ENCODE assay signal across 8 cellular contexts in the genomic region with DNA sequence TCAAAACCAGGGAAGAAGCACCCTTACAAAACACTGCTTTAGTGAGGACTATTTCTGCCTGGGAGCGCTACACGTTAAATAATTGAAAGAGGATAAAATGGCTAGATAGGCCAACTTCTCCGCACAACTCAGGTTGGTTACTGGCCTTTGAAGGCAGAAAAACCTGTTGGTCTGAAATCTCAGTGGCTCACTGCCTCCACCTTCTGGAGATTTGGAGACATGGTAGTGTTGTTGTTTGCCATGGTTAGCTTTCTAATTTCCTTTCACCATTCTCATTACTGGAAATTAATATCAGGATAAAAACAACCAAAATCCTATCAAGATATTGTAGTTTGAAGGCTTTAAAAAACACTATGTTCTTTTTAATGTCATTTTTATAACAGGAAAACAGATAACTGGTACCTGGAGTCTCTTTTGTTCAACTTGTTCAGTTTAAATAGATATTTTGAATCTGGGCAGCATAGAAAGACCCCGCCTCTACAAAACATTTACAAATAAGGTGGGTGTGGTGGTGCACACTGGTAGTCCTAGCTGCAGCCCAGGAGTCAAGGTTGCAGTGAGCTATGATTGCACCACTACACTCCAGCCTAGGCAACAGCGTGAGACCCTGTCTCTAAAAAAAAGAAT.
DNase-seq lines count a peak whose midpoint lies in the region; ATAC-seq lines count a peak whose summit lies in the region.

No MANE protein-coding gene starts in this region.

- peaks cover 4% of the 10 kb centered on the region for H3K27me3 Mint-ChIP-seq in memory B cell

- peak; percentile 17 to 42 for DNase-seq in NOMO-1 (lab: John Stamatoyannopoulos, UW; ENCODE audit: unreplicated experiment in 2 of 2)
- no peak for DNase-seq in NOMO-1 treated with dmso at 0.1 percent for 144 hours (lab: John Stamatoyannopoulos, UW; ENCODE audit: unreplicated experiment)
- DNase-seq in NCI-H446 treated with DMSO at 0.1 percent for 48 hours (lab: John Stamatoyannopoulos, UW), result peak; percentile 50
- DNase-seq in activated CD4-positive, alpha-beta T cell treated with anti-CD3 and anti-CD28 coated beads, Interleukin-2, amount 50 U/mL, for 1 hour, result peak; percentile 60
- peak; percentile 57 for DNase-seq in effector CD4-positive, alpha-beta T cell
- peak; percentile 34 to 59 for DNase-seq in memory B cell (ENCODE audit: low spot score in 2 of 2)
- DNase-seq in stimulated activated CD8-positive, alpha-beta memory T cell treated with anti-CD3 and anti-CD28 coated beads, Interleukin-4, amount 100 ng/mL, for 4 hours (ENCODE audit: low read depth in 2 of 2, low spot score in 1 of 2), result peak; percentile 13 to 24

- H3K9me3 Mint-ChIP-seq in memory B cell, result no peaks in the 10 kb centered on the region

- no peak overlapping the region for H3K27ac Mint-ChIP-seq in memory B cell

- no peaks in the 10 kb centered on the region for H3K4me1 Mint-ChIP-seq in memory B cell

- no peak overlapping the region for H3K4me3 Mint-ChIP-seq in memory B cell

- H3K36me3 Mint-ChIP-seq in memory B cell, result no peaks in the 10 kb centered on the region

- ATAC-seq in HG03139 (IDR thresholded peaks at IDR 0.05; ENCODE audit: unreplicated experiment) (peak; percentile 68), memory B cell (ENCODE audit: low read depth) (peak; percentile 90)
